In the genomic region with DNA sequence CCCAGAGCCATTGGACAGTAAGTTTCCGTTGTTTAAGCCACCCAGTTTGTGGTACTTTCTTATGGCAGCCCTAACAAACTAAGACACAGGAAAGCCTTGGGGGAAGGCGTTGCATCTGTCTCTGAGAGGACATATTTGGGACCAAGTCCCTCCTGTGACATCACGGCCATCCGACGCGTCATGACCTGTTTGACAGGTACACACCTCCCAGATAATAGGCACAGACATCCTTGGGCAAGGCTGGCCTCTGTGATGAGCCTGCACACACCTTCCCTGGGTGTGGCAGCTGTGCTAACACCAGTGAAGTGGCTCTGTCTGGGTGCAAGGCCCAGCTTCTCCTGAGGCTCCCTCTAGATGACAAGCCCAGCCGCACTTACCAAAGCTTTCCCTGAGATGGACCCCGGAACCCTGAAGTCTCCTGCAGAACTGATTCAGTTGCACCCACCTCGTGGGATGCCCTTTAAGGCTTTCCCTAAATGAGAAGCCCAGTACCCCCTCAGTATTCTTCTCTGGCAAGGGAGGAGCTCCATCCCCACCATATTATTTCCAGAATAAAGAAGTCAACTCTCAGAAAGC, we compare ENCODE assay signal across 25 cellular contexts.
"Had no signal": no experiment of that assay in that cellular context is flagged by ENCODE, and none has a peak within 500 bp of the region (broad histone marks: within the 10 kb centered on the region; RNA-seq: fewer than 3 reads in every experiment).

No MANE protein-coding gene starts in this region.

- H3K27ac ChIP-seq: ascending aorta, cardiac muscle cell, SJCRH30, SK-N-MC, WERI-Rb-1 had no signal

- FAIRE-seq: K562 had no signal

- H3K4me3 ChIP-seq: ascending aorta, cardiac muscle cell, K562, SJCRH30, SK-N-MC had no signal

- H3K36me3 ChIP-seq: ascending aorta, cardiac muscle cell, SJCRH30, WERI-Rb-1 had no signal

- DNase-seq: activated CD4-positive, alpha-beta memory T cell treated with anti-CD3 and anti-CD28 coated beads, Interleukin-2, amount 10 ng/mL, durations not matched to agents 7 days and 5 days; activated CD4-positive, alpha-beta T cell treated with anti-CD3 and anti-CD28 coated beads for 1 hour; activated CD4-positive, alpha-beta T cell treated with anti-CD3 and anti-CD28 coated beads for 48 hours; activated CD4-positive, CD25-positive, alpha-beta regulatory T cell; activated gamma-delta T cell; activated naive CD4-positive, alpha-beta T cell treated with Interleukin-2 at 50 U/mL for 16 hours; activated naive CD8-positive, alpha-beta T cell treated with anti-CD3 and anti-CD28 coated beads, Interleukin-2, amount 10 ng/mL, durations not matched to agents 7 days and 5 days; activated T-cell treated with anti-CD3 and anti-CD28 coated beads, Interleukin-2, amount 50 U/mL, for 24 hours; amygdala; NCI-H1092 treated with DMSO at 0.1 percent for 48 hours; NCI-H146; NCI-H187; NCI-H2029 treated with DMSO at 0.1 percent for 48 hours; NCI-H2107; NCI-H2171; NCI-H524 treated with DMSO at 0.1 percent for 48 hours; NCI-H774; SHP77; T1000; WERI-Rb-1 had no signal

- H3K9me3 ChIP-seq: ascending aorta, SJCRH30 had no signal

- H3K4me1 ChIP-seq: ascending aorta had no signal
